34 cellular contexts compared by ENCODE assay signal in the genomic region with DNA sequence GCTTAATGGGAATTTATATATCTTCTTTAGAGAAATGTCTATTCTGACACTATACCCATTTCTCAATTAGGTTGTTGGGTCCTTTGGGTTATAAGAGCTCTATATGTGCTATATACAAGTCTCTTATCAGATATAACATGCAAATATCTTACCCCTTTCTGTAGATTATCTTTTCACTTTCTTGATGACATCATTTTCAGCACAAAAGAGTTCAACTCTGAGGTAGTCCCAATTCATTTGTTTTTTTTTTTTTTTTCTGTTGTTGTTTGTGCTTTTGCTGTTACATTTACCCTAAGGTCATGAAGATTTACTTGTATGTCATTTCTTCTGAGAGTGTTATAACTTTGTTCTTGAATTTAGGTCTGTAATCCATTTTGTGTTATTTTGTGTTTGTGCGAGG.
"Had no signal": no experiment of that assay in that cellular context is flagged by ENCODE, and none has a peak within 500 bp of the region (broad histone marks: within the 10 kb centered on the region; RNA-seq: fewer than 3 reads in every experiment).

No MANE protein-coding gene starts in this region.

- ATAC-seq: activated naive CD4-positive, alpha-beta T cell treated with anti-CD3 and anti-CD28 coated beads, Interleukin-2, amount 50 U/mL, for 72 hours; activated naive CD8-positive, alpha-beta T cell treated with anti-CD3 and anti-CD28 coated beads, Interleukin-2, amount 50 U/mL, for 24 hours; activated T-cell treated with anti-CD3 and anti-CD28 coated beads, Interleukin-2, amount 50 U/mL, for 4 hours; activated T-cell treated with anti-CD3 and anti-CD28 coated beads, Interleukin-2, amount 50 U/mL, for 72 hours; activated T-helper 17 cell treated with anti-CD3 and anti-CD28 coated beads, Interleukin-2, amount 50 U/mL, for 72 hours; body of pancreas had no signal

- H3K4me3 ChIP-seq: adrenal gland, ascending aorta, body of pancreas, breast epithelium, cardiac muscle cell had no signal

- FAIRE-seq: astrocyte, bronchial epithelial cell had no signal

- DNase-seq: activated effector memory CD4-positive, alpha-beta T cell treated with anti-CD3 and anti-CD28 coated beads, Interleukin-2, amount 50 U/mL, for 16 hours; activated effector memory CD4-positive, alpha-beta T cell treated with Interleukin-2 at 50 U/mL for 16 hours; activated gamma-delta T cell; activated gamma-delta T cell treated with Interleukin-2 at 50 U/mL for 16 hours; activated naive CD4-positive, alpha-beta T cell; activated naive CD4-positive, alpha-beta T cell treated with anti-CD3 and anti-CD28 coated beads for 36 hours; activated naive CD4-positive, alpha-beta T cell treated with anti-CD3 and anti-CD28 coated beads, Interleukin-2, amount 10 ng/mL, durations not matched to agents 7 days and 5 days; activated naive CD4-positive, alpha-beta T cell treated with anti-CD3 and anti-CD28 coated beads, Interleukin-2, amount 50 U/mL, for 16 hours; activated naive CD4-positive, alpha-beta T cell treated with Interleukin-2 at 50 U/mL for 16 hours; activated naive CD8-positive, alpha-beta T cell treated with anti-CD3 and anti-CD28 coated beads for 36 hours; activated naive CD8-positive, alpha-beta T cell treated with anti-CD3 and anti-CD28 coated beads, Interleukin-2, amount 10 ng/mL, durations not matched to agents 7 days and 5 days; activated naive CD8-positive, alpha-beta T cell treated with anti-CD3 and anti-CD28 coated beads, Interleukin-2, amount 50 U/mL, for 24 hours; activated T-cell treated with anti-CD3 and anti-CD28 coated beads, Interleukin-2, amount 50 U/mL, for 1 hour; activated T-cell treated with anti-CD3 and anti-CD28 coated beads, Interleukin-2, amount 50 U/mL, for 24 hours; activated T-cell treated with anti-CD3 and anti-CD28 coated beads, Interleukin-2, amount 50 U/mL, for 4 hours; activated T-cell treated with anti-CD3 and anti-CD28 coated beads, Interleukin-2, amount 50 U/mL, for 48 hours; activated T-cell treated with anti-CD3 and anti-CD28 coated beads, Interleukin-2, amount 50 U/mL, for 72 hours; adrenal gland; amniotic stem cell; amygdala; anterior cingulate cortex; aorta; body of pancreas; brain microvascular endothelial cell; caudate nucleus; central memory CD4-positive, alpha-beta T cell; cerebellar nuclear complex had no signal

- H3K4me1 ChIP-seq: adrenal gland, ascending aorta, body of pancreas, breast epithelium had no signal

- H3K36me3 ChIP-seq: adrenal gland, ascending aorta, brain microvascular endothelial cell, breast epithelium, cardiac muscle cell had no signal

- H3K27ac ChIP-seq: adrenal gland, ascending aorta, body of pancreas, brain microvascular endothelial cell, breast epithelium, cardiac muscle cell had no signal

- H3K27me3 ChIP-seq: adrenal gland, ascending aorta, body of pancreas, brain microvascular endothelial cell, breast epithelium, cardiac muscle cell had no signal

- H3K9me3 ChIP-seq: ascending aorta, body of pancreas, breast epithelium had no signal
